Comparison of ENCODE assay signal across 23 cellular contexts in the genomic region with DNA sequence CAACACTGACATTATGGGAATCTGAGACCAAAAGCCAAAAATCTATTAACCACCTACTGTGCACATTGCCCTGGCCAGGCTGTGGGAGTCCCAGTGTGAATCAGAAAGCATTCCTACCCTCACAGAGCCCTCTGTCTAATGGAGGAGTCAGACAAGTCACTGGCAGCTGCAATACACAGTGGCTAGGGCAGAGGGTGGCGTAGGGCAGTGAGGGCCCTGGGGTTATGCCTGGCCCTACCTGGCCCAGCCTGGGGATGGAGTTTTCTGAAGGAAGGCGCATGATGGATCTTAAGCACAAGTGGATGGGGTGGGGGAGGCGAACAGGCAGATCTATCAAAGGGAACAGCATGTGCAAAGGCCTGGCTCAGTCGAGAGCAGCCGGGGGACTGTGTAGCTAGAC. TPM values are rescaled to one million over a fixed set of nuclear protein-coding genes. Genes with fewer than 3 reads are reported as not detected.
"Had no signal": no experiment of that assay in that cellular context is flagged by ENCODE, and none has a peak within 500 bp of the region (broad histone marks: within the 10 kb centered on the region; RNA-seq: fewer than 3 reads in every experiment).

No MANE protein-coding gene starts in this region.

- H3K27ac Mint-ChIP-seq: activated CD8-positive, alpha-beta T cell treated with anti-CD3 and anti-CD28 coated beads for 36 hours; activated naive CD8-positive, alpha-beta T cell; activated T-cell treated with anti-CD3 and anti-CD28 coated beads, Interleukin-2, amount 50 U/mL, for 72 hours had no signal

- H3K27ac ChIP-seq: body of pancreas, esophagus squamous epithelium, right lobe of liver, tibial artery, uterus had no signal

- H3K4me3 Mint-ChIP-seq: activated CD8-positive, alpha-beta T cell treated with anti-CD3 and anti-CD28 coated beads for 36 hours; activated naive CD8-positive, alpha-beta T cell; activated T-cell treated with anti-CD3 and anti-CD28 coated beads, Interleukin-2, amount 50 U/mL, for 72 hours had no signal

- H3K27me3 ChIP-seq: body of pancreas, right lobe of liver, uterus had no signal

- H3K9me3 ChIP-seq: right lobe of liver, uterus had no signal

- H3K4me1 ChIP-seq: body of pancreas, esophagus squamous epithelium, right lobe of liver, tibial artery, uterus had no signal

- H3K36me3 Mint-ChIP-seq: activated naive CD8-positive, alpha-beta T cell had no signal

- DNase-seq: activated CD4-positive, alpha-beta T cell treated with anti-CD3 and anti-CD28 coated beads for 1 hour; activated CD8-positive, alpha-beta memory T cell treated with anti-CD3 and anti-CD28 coated beads, Interleukin-2, amount 50 U/mL, for 48 hours; activated CD8-positive, alpha-beta T cell treated with anti-CD3 and anti-CD28 coated beads for 36 hours; activated gamma-delta T cell treated with Interleukin-2 at 50 U/mL for 16 hours; activated T-cell treated with anti-CD3 and anti-CD28 coated beads, Interleukin-2, amount 50 U/mL, for 72 hours; amniotic stem cell; body of pancreas; central memory CD4-positive, alpha-beta T cell; cortex of kidney; effector CD4-positive, alpha-beta T cell; esophagus squamous epithelium; hippocampal formation; left ventricle myocardium superior; right lobe of liver; tibial artery; uterus had no signal

- H3K9me3 Mint-ChIP-seq: activated CD8-positive, alpha-beta T cell treated with anti-CD3 and anti-CD28 coated beads for 36 hours had no signal

- H3K4me3 ChIP-seq: body of pancreas, esophagus squamous epithelium, right lobe of liver, tibial artery, uterus had no signal

- H3K36me3 ChIP-seq: esophagus squamous epithelium, right lobe of liver, tibial artery, uterus had no signal

RNA-seq across cellular contexts. Expression of a gene that starts 10.8 kb away (rescaled TPM):
- total RNA-seq: endothelial cell of umbilical vein, fibroblast of villous mesenchyme, glomerular endothelial cell, kidney epithelial cell, left ventricle myocardium superior, osteocyte, pulmonary artery endothelial cell had no signal
- polyA plus RNA-seq: endothelial cell of umbilical vein had no signal
